In the genomic region with DNA sequence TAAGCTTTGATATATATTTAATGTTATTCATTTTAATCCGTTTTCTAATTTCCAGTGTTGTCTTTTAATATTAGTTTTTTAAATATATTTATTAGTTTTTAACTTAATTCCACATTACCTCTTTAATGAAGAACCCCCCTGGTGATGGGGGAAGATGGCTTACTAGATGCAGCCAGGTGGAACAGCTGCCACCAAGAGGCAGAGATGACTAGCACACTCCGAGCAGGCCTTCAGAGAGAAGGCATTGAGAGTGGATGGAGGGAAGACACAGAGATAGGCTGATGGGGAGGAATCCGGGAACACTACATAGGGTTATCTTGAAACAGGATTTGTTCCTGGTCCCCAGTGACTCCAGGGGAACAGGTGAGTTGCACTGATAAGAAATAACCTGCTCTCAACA, we compare ENCODE assay signal across 25 cellular contexts.
"Had no signal": no experiment of that assay in that cellular context is flagged by ENCODE, and none has a peak within 500 bp of the region (broad histone marks: within the 10 kb centered on the region; RNA-seq: fewer than 3 reads in every experiment).

No MANE protein-coding gene starts in this region.

- H2AFZ ChIP-seq: hepatocyte had no signal

- DNase-seq: activated CD4-positive, alpha-beta T cell treated with anti-CD3 and anti-CD28 coated beads for 48 hours; activated CD4-positive, CD25-positive, alpha-beta regulatory T cell; activated CD8-positive, alpha-beta T cell treated with anti-CD3 and anti-CD28 coated beads for 36 hours; activated naive CD4-positive, alpha-beta T cell treated with Interleukin-2 at 50 U/mL for 16 hours; activated naive CD8-positive, alpha-beta T cell treated with anti-CD3 and anti-CD28 coated beads, Interleukin-2, amount 10 ng/mL, durations not matched to agents 7 days and 5 days; activated T-cell treated with anti-CD3 and anti-CD28 coated beads, Interleukin-2, amount 50 U/mL, for 1 hour; amygdala; body of pancreas; dermis blood vessel endothelial cell; effector memory CD8-positive, alpha-beta T cell; foreskin keratinocyte; kidney glomerular epithelial cell; left ventricle myocardium inferior; mammary epithelial cell; nephron progenitor cell; occipital lobe; retina; stimulated activated CD4-positive, alpha-beta T cell treated with anti-CD3 and anti-CD28 coated beads, Interleukin-12 subunit alpha, Interleukin-12 subunit beta, amount 100 ng/mL, for 4 hours; stimulated activated CD4-positive, alpha-beta T cell treated with anti-CD3 and anti-CD28 coated beads, Interleukin-1b, Interleukin-23, amount 100 ng/mL, for 48 hours; stimulated activated naive CD8-positive, alpha-beta T cell treated with anti-CD3 and anti-CD28 coated beads, Interleukin-15, Interleukin-2, amounts not matched to agents 100 U/mL and 50 U/mL, for 24 hours; substantia nigra; tibial artery had no signal

- H3K9me3 Mint-ChIP-seq: activated CD8-positive, alpha-beta T cell treated with anti-CD3 and anti-CD28 coated beads for 36 hours; nephron progenitor cell had no signal

- H3K27me3 Mint-ChIP-seq: activated CD8-positive, alpha-beta T cell treated with anti-CD3 and anti-CD28 coated beads for 36 hours; activated naive CD8-positive, alpha-beta T cell treated with anti-CD3 and anti-CD28 coated beads, Interleukin-2, amount 10 ng/mL, durations not matched to agents 7 days and 5 days; activated T-helper 17 cell treated with anti-CD3 and anti-CD28 coated beads, Interleukin-2, amount 50 U/mL, for 72 hours; effector memory CD8-positive, alpha-beta T cell had no signal

- H3K4me1 ChIP-seq: body of pancreas, foreskin keratinocyte, left ventricle myocardium inferior, tibial artery had no signal

- H3K4me3 ChIP-seq: body of pancreas, hepatocyte, left ventricle myocardium inferior, tibial artery had no signal

- H3K4me2 ChIP-seq: hepatocyte had no signal

- H3K4me3 Mint-ChIP-seq: activated CD8-positive, alpha-beta T cell treated with anti-CD3 and anti-CD28 coated beads for 36 hours; activated naive CD8-positive, alpha-beta T cell treated with anti-CD3 and anti-CD28 coated beads, Interleukin-2, amount 10 ng/mL, durations not matched to agents 7 days and 5 days; activated T-helper 17 cell treated with anti-CD3 and anti-CD28 coated beads, Interleukin-2, amount 50 U/mL, for 72 hours; effector memory CD8-positive, alpha-beta T cell; nephron progenitor cell; T-helper 2 cell treated with Interferon-gamma antibody and Interleukin-4, amounts not matched to agents 5 μg/mL and 100 μg/mL, for 36 hours had no signal

- H3K27ac ChIP-seq: body of pancreas, foreskin keratinocyte, hepatocyte, left ventricle myocardium inferior, tibial artery had no signal

- H3K36me3 Mint-ChIP-seq: activated naive CD8-positive, alpha-beta T cell treated with anti-CD3 and anti-CD28 coated beads, Interleukin-2, amount 10 ng/mL, durations not matched to agents 7 days and 5 days had no signal

- H3K27me3 ChIP-seq: body of pancreas, foreskin keratinocyte, hepatocyte, tibial artery had no signal

- H3K79me2 ChIP-seq: hepatocyte had no signal

- H3K9me3 ChIP-seq: body of pancreas, left ventricle myocardium inferior, tibial artery had no signal

- H3K4me1 Mint-ChIP-seq: activated naive CD8-positive, alpha-beta T cell treated with anti-CD3 and anti-CD28 coated beads, Interleukin-2, amount 10 ng/mL, durations not matched to agents 7 days and 5 days; activated T-helper 17 cell treated with anti-CD3 and anti-CD28 coated beads, Interleukin-2, amount 50 U/mL, for 72 hours; nephron progenitor cell had no signal

- ATAC-seq: activated CD8-positive, alpha-beta T cell treated with anti-CD3 and anti-CD28 coated beads for 36 hours; activated T-helper 17 cell treated with anti-CD3 and anti-CD28 coated beads, Interleukin-2, amount 50 U/mL, for 72 hours; body of pancreas; effector memory CD8-positive, alpha-beta T cell; foreskin keratinocyte; stimulated activated naive CD8-positive, alpha-beta T cell treated with anti-CD3 and anti-CD28 coated beads, Interleukin-15, Interleukin-2, amounts not matched to agents 100 U/mL and 50 U/mL, for 24 hours had no signal

- H3K27ac Mint-ChIP-seq: activated CD8-positive, alpha-beta T cell treated with anti-CD3 and anti-CD28 coated beads for 36 hours; activated naive CD8-positive, alpha-beta T cell treated with anti-CD3 and anti-CD28 coated beads, Interleukin-2, amount 10 ng/mL, durations not matched to agents 7 days and 5 days; activated T-helper 17 cell treated with anti-CD3 and anti-CD28 coated beads, Interleukin-2, amount 50 U/mL, for 72 hours; effector memory CD8-positive, alpha-beta T cell; nephron progenitor cell; T-helper 2 cell treated with Interferon-gamma antibody and Interleukin-4, amounts not matched to agents 5 μg/mL and 100 μg/mL, for 36 hours had no signal

- H3K36me3 ChIP-seq: left ventricle myocardium inferior, tibial artery had no signal
